ENCODE assay signal across 16 cellular contexts in genomic region chr6:99422912-99423311, GRCh38. TPM values are rescaled to one million over a fixed set of nuclear protein-coding genes. Genes with fewer than 3 reads are reported as not detected.
DNase-seq lines count a peak whose midpoint lies in the region; ATAC-seq and TF ChIP-seq lines count a peak whose summit lies in the region.
"Had no signal": no experiment of that assay in that cellular context is flagged by ENCODE, and none has a peak within 500 bp of the region (broad histone marks: within the 10 kb centered on the region; RNA-seq: fewer than 3 reads in every experiment).

No MANE protein-coding gene starts in this region.

- H3K27me3 ChIP-seq in OCI-LY1 (ENCODE audit: insufficient read depth, low read length), result no peaks in the 10 kb centered on the region
- H3K27me3 ChIP-seq: brain microvascular endothelial cell had no signal

- H3K27ac Mint-ChIP-seq in T-helper 2 cell treated with Interferon-gamma antibody and Interleukin-4, amounts not matched to agents 5 μg/mL and 100 μg/mL, for 36 hours, result peak overlapping the region; percentile 21
- peak overlapping the region; percentile 26 to 58 for H3K27ac Mint-ChIP-seq in effector memory CD8-positive, alpha-beta T cell
- H3K27ac Mint-ChIP-seq in progenitor cell of endocrine pancreas, result no peak overlapping the region

- H3K9ac ChIP-seq in OCI-LY1 (ENCODE audit: low read length), result no peak overlapping the region

- intact Hi-C loops in posterior cingulate gyrus (cut with DNase I), result loop anchor here (10.0 kb wide), 1 partner anchor 92 kb away; the partner anchor contains the start of gene USP45

- peaks cover 72% of the 10 kb centered on the region for H3K79me2 ChIP-seq in OCI-LY1 (ENCODE audit: insufficient read depth, low read length)

- H3K9me3 ChIP-seq in OCI-LY1 (ENCODE audit: low read length), result no peaks in the 10 kb centered on the region

- no peaks in the 10 kb centered on the region for H3K9me2 ChIP-seq in OCI-LY1 (ENCODE audit: low read depth, low read length)

- DNase-seq in T-helper 2 cell treated with Interferon-gamma antibody and Interleukin-4, amounts not matched to agents 5 μg/mL and 100 μg/mL, for 36 hours (ENCODE audit: low spot score), result no peak
- DNase-seq in T-helper 2 cell, result no peak
- no peak for DNase-seq in effector memory CD8-positive, alpha-beta T cell
- no peak for DNase-seq in progenitor cell of endocrine pancreas (ENCODE audit: low spot score, unreplicated experiment)
- DNase-seq in posterior cingulate gyrus, result no peak
- no peak for DNase-seq in NCI-H1694 (lab: John Stamatoyannopoulos, UW)
- no peak for DNase-seq in NCI-H82 (lab: John Stamatoyannopoulos, UW)
- DNase-seq: activated CD8-positive, alpha-beta memory T cell treated with anti-CD3 and anti-CD28 coated beads, Interleukin-2, amount 50 U/mL, for 4 hours; brain microvascular endothelial cell; DMS153; Kasumi-1; mesendoderm; NCI-H2081 treated with DMSO at 0.1 percent for 48 hours; retina; substantia nigra had no signal

- H3K36me3 ChIP-seq in OCI-LY1 (ENCODE audit: insufficient read depth, low read length), result peaks cover 52% of the 10 kb centered on the region
- H3K36me3 ChIP-seq: brain microvascular endothelial cell had no signal

- H3K4me1 Mint-ChIP-seq in T-helper 2 cell treated with Interferon-gamma antibody and Interleukin-4, amounts not matched to agents 5 μg/mL and 100 μg/mL, for 36 hours (ENCODE audit: low read depth), result peaks cover 48% of the 10 kb centered on the region
- peaks cover 45 to 68% of the 10 kb centered on the region in 2 donors for H3K4me1 Mint-ChIP-seq in effector memory CD8-positive, alpha-beta T cell (ENCODE audit: low read depth in 2 of 2)
- H3K4me1 Mint-ChIP-seq in progenitor cell of endocrine pancreas (ENCODE audit: low read depth), result peaks cover 34% of the 10 kb centered on the region

- H4K20me1 ChIP-seq in OCI-LY1 (ENCODE audit: insufficient read depth, low read length), result peaks cover 10% of the 10 kb centered on the region

- no peak overlapping the region for H3K27ac ChIP-seq in OCI-LY1 (ENCODE audit: low read depth, low read length, poor library complexity, severe bottlenecking)
- H3K27ac ChIP-seq: brain microvascular endothelial cell had no signal

- H3K27me3 Mint-ChIP-seq in T-helper 2 cell treated with Interferon-gamma antibody and Interleukin-4, amounts not matched to agents 5 μg/mL and 100 μg/mL, for 36 hours (ENCODE audit: low read depth), result no peaks in the 10 kb centered on the region
- H3K27me3 Mint-ChIP-seq in effector memory CD8-positive, alpha-beta T cell, result no peaks in the 10 kb centered on the region
- no peaks in the 10 kb centered on the region for H3K27me3 Mint-ChIP-seq in progenitor cell of endocrine pancreas

- no peak overlapping the region for H2AFZ ChIP-seq in OCI-LY1 (ENCODE audit: low read length)

- TF ChIP-seq CTCF in OCI-LY1 (IDR thresholded peaks at IDR 0.05; ENCODE audit: low read length), result no peak
- TF ChIP-seq CTCF in progenitor cell of endocrine pancreas (IDR thresholded peaks at IDR 0.05; ENCODE audit: unreplicated experiment), result no peak

- H3K4me1 ChIP-seq in OCI-LY1 (ENCODE audit: insufficient read depth, low read length, severe bottlenecking), result peaks cover 74% of the 10 kb centered on the region

- no peak for ATAC-seq in effector memory CD8-positive, alpha-beta T cell (replicated peaks)

- H3K9me3 Mint-ChIP-seq in T-helper 2 cell treated with Interferon-gamma antibody and Interleukin-4, amounts not matched to agents 5 μg/mL and 100 μg/mL, for 36 hours, result no peaks in the 10 kb centered on the region
- no peaks in the 10 kb centered on the region for H3K9me3 Mint-ChIP-seq in effector memory CD8-positive, alpha-beta T cell
- no peaks in the 10 kb centered on the region for H3K9me3 Mint-ChIP-seq in progenitor cell of endocrine pancreas (ENCODE audit: low read depth)

- peak overlapping the region; percentile 95; the same call in 1 of the 2 replicates for H3K4me2 ChIP-seq in OCI-LY1 (ENCODE audit: low read length)

- H3K4me3 Mint-ChIP-seq in T-helper 2 cell treated with Interferon-gamma antibody and Interleukin-4, amounts not matched to agents 5 μg/mL and 100 μg/mL, for 36 hours, result peak overlapping the region; percentile 91
- H3K4me3 Mint-ChIP-seq in effector memory CD8-positive, alpha-beta T cell, result peak overlapping the region; percentile 92
- H3K4me3 Mint-ChIP-seq in progenitor cell of endocrine pancreas (ENCODE audit: low read depth), result peak overlapping the region; percentile 53

- no peaks in the 10 kb centered on the region for H3F3A ChIP-seq in OCI-LY1 (ENCODE audit: insufficient read depth, low read length)

- no peak overlapping the region for H3K4me3 ChIP-seq in OCI-LY1 (ENCODE audit: low read depth, low read length, poor library complexity, severe bottlenecking)

- H3K36me3 Mint-ChIP-seq in T-helper 2 cell treated with Interferon-gamma antibody and Interleukin-4, amounts not matched to agents 5 μg/mL and 100 μg/mL, for 36 hours (ENCODE audit: low read depth), result peaks cover 29% of the 10 kb centered on the region
- peaks cover 40% of the 10 kb centered on the region for H3K36me3 Mint-ChIP-seq in effector memory CD8-positive, alpha-beta T cell (ENCODE audit: insufficient read depth)
- H3K36me3 Mint-ChIP-seq in progenitor cell of endocrine pancreas (ENCODE audit: insufficient read depth), result peaks cover 8% of the 10 kb centered on the region

RNA-seq across cellular contexts. Expression of gene PNISR, which starts 2.2 kb away (rescaled TPM):
- 207 and 213 TPM in 2 replicates for total RNA-seq in progenitor cell of endocrine pancreas

RNA-seq across cellular contexts. Expression of gene COQ3, which starts 28.9 kb away (rescaled TPM):
- 4.2 and 4.8 TPM in 2 replicates for total RNA-seq in progenitor cell of endocrine pancreas
